ENCODE assay signal across 8 cellular contexts in the genomic region with DNA sequence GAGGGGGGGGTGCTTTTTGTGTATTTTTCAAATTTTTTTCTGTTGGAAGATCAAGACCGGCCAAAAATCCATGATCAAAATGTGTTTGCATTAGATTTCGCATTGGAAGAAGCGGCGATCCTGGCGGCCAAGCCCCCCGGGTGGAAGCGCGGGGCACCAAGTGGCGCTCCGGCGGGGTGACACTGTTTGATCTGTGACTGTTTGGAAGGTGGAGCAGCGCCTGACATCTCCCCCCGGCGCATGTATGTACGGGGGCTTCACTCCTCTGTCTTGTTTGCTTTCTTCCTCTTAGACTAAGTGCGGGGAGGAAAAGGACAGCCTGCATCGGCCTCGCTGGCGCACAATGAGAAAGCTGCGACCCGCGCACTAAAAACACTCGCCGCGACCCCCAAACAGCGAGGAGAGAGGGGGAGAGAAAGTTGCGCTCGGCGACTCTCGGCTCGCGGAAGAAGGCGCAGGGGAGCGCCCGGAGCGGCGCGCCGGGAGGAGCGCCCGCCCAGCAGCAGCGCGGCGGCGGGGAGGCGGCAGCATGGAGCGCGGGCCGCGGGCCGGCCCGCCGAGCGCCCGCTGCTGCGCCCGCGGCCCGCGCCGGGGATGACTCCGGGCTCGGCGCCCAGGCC. TPM values are rescaled to one million over a fixed set of nuclear protein-coding genes. Genes with fewer than 3 reads are reported as not detected.
DNase-seq lines count a peak whose midpoint lies in the region; ATAC-seq lines count a peak whose summit lies in the region.

No MANE protein-coding gene starts in this region.

- H3K9ac ChIP-seq in skeletal muscle satellite cell (ENCODE audit: low read depth, low read length): peak overlapping the region; percentile 87

- H3K4me1 ChIP-seq in skeletal muscle satellite cell (ENCODE audit: control insufficient read depth, insufficient read depth, low read length): peaks cover 37% of the 10 kb centered on the region

- no peaks in the 10 kb centered on the region for H3K27me3 ChIP-seq in skeletal muscle satellite cell (ENCODE audit: control insufficient read depth, insufficient read depth, low read length)

- no peaks in the 10 kb centered on the region for H3K9me3 Mint-ChIP-seq in activated T-helper 17 cell treated with anti-CD3 and anti-CD28 coated beads, Interleukin-2, amount 50 U/mL, for 72 hours

- H3K4me1 Mint-ChIP-seq in activated T-helper 17 cell treated with anti-CD3 and anti-CD28 coated beads, Interleukin-2, amount 50 U/mL, for 72 hours: peaks cover 36% of the 10 kb centered on the region

- peak overlapping the region; percentile 100 for H3K4me3 Mint-ChIP-seq in activated T-helper 17 cell treated with anti-CD3 and anti-CD28 coated beads, Interleukin-2, amount 50 U/mL, for 72 hours

- DNase-seq in DMS 273 (lab: John Stamatoyannopoulos, UW; ENCODE audit: unreplicated experiment) (peak; percentile 62), DMS 273 treated with DMSO at 0.1 percent for 48 hours (lab: John Stamatoyannopoulos, UW) (no peak), M059J (ENCODE audit: low read depth) (peak; percentile 17), glomerular visceral epithelial cell (ENCODE audit: extremely low spot score) (peak; percentile 15), T1000 (lab: John Stamatoyannopoulos, UW) (no peak)

- H3K27me3 Mint-ChIP-seq in activated T-helper 17 cell treated with anti-CD3 and anti-CD28 coated beads, Interleukin-2, amount 50 U/mL, for 72 hours: no peaks in the 10 kb centered on the region

- no peak for ATAC-seq in activated T-helper 17 cell treated with anti-CD3 and anti-CD28 coated beads, Interleukin-2, amount 50 U/mL, for 72 hours (replicated peaks)
- no peak for ATAC-seq in HG03520 (IDR thresholded peaks at IDR 0.05; ENCODE audit: unreplicated experiment)

- no peaks in the 10 kb centered on the region for H3K36me3 ChIP-seq in skeletal muscle satellite cell (ENCODE audit: insufficient read depth, low read length)

- H3K4me2 ChIP-seq in skeletal muscle satellite cell (ENCODE audit: low read length): peak overlapping the region; percentile 81

- no peaks in the 10 kb centered on the region for H3K9me3 ChIP-seq in skeletal muscle satellite cell (replicated peaks; ENCODE audit: low read length)

- H3K27ac Mint-ChIP-seq in activated T-helper 17 cell treated with anti-CD3 and anti-CD28 coated beads, Interleukin-2, amount 50 U/mL, for 72 hours: peak overlapping the region; percentile 98

- peaks cover 21% of the 10 kb centered on the region for H3K36me3 Mint-ChIP-seq in activated T-helper 17 cell treated with anti-CD3 and anti-CD28 coated beads, Interleukin-2, amount 50 U/mL, for 72 hours (ENCODE audit: low read depth)

- peak overlapping the region; percentile 89 for H3K4me3 ChIP-seq in skeletal muscle satellite cell (ENCODE audit: low read length)

RNA-seq across cellular contexts. Expression of a gene that starts 0.5 kb away (rescaled TPM):
- 5.5 and 5.9 TPM in 2 replicates for total RNA-seq in M059J (2014; rRNA removed; shearing (Covaris generic))
- total RNA-seq in activated T-helper 17 cell treated with anti-CD3 and anti-CD28 coated beads, Interleukin-2, amount 50 U/mL, for 72 hours: 10 to 100 TPM in 1 of 2 donors, 1 to 10 TPM in 1; 9.6 to 12.3 TPM
- total RNA-seq in skeletal muscle satellite cell (2012; rRNA removed): 4.6 and 6.1 TPM in 2 replicates

RNA-seq across cellular contexts. Expression of a gene that starts 2.2 kb away (rescaled TPM):
- total RNA-seq in M059J (2014; rRNA removed; shearing (Covaris generic)): 8.4 and 10.5 TPM in 2 replicates
- total RNA-seq in activated T-helper 17 cell treated with anti-CD3 and anti-CD28 coated beads, Interleukin-2, amount 50 U/mL, for 72 hours: 10 to 100 TPM; 20.9 to 27.3 TPM
- total RNA-seq in skeletal muscle satellite cell (2012; rRNA removed): 9.9 and 12.7 TPM in 2 replicates

Comparison
In these comparisons a context has a peak if more than half of its experiments do, and no peak if none do; other contexts are left out.
1. DNase-seq: peak in DMS 273 (single experiment), M059J (single experiment) and glomerular visceral epithelial cell (single experiment); none in DMS 273 treated with DMSO at 0.1 percent for 48 hours (single experiment) and T1000 (single experiment).